Comparison of ENCODE assay signal across 12 cellular contexts in the genomic region with DNA sequence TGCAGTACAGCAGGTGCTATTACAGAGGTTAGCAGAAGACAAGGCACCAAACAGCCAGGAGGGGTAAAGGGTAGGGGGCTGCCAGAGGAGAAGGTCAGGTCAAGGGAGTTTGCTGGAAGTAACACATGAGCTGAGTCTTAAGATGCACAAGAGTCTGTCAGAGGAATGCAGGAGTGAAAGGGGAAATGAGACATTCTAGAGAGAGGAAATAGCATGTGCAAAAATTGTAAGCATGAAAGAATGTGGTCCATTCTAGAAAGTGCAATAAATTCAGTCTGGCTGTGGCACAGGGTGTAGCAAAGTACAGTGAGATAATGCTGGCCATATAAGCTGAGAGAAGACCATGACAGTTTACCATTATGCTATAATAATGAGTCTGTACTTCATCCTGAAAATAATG. TPM values are rescaled to one million over a fixed set of nuclear protein-coding genes. Genes with fewer than 3 reads are reported as not detected.
DNase-seq lines count a peak whose midpoint lies in the region; ATAC-seq and TF ChIP-seq lines count a peak whose summit lies in the region.
"Had no signal": no experiment of that assay in that cellular context is flagged by ENCODE, and none has a peak within 500 bp of the region (broad histone marks: within the 10 kb centered on the region; RNA-seq: fewer than 3 reads in every experiment).

No MANE protein-coding gene starts in this region.

- no peak overlapping the region for H2BK120ac ChIP-seq in mesendoderm (ENCODE audit: low read depth, low read length)

- no peak for TF ChIP-seq CTCF in OCI-LY3 (IDR thresholded peaks at IDR 0.05; ENCODE audit: low read depth, low read length)

- H3K27ac ChIP-seq in OCI-LY3 (ENCODE audit: low read length): peak overlapping the region; percentile 28
- no peak overlapping the region for H3K27ac ChIP-seq in mesendoderm (ENCODE audit: low read depth, low read length)
- H3K27ac ChIP-seq: gastroesophageal sphincter had no signal

- H3K4me1 Mint-ChIP-seq in memory B cell: peaks cover 10% of the 10 kb centered on the region

- H3K4me3 ChIP-seq in OCI-LY3 (ENCODE audit: low read length) (no peak overlapping the region), mesendoderm (ENCODE audit: low read length) (no peak overlapping the region)
- H3K4me3 ChIP-seq: gastroesophageal sphincter had no signal

- ATAC-seq in memory B cell (ENCODE audit: low read depth) (peak; percentile 99), HG03139 (IDR thresholded peaks at IDR 0.05; ENCODE audit: unreplicated experiment) (no peak), GM21717 (IDR thresholded peaks at IDR 0.05; ENCODE audit: unreplicated experiment) (no peak)
- ATAC-seq: gastroesophageal sphincter had no signal

- H3K9me3 Mint-ChIP-seq in memory B cell: no peaks in the 10 kb centered on the region

- H3K36me3 ChIP-seq in OCI-LY3 (replicated peaks; ENCODE audit: low read depth, low read length): peaks cover 13% of the 10 kb centered on the region
- H3K36me3 ChIP-seq in mesendoderm (ENCODE audit: control insufficient read depth, insufficient read depth, low read length): no peaks in the 10 kb centered on the region

- H3K23ac ChIP-seq in mesendoderm (ENCODE audit: low read length): no peak overlapping the region

- peak overlapping the region; percentile 46 for H3K4me2 ChIP-seq in OCI-LY3 (ENCODE audit: low read length)
- H3K4me2 ChIP-seq in mesendoderm (ENCODE audit: low read length): no peak overlapping the region

- H3K4me3 Mint-ChIP-seq in memory B cell: peak overlapping the region; percentile 0

- H3K27me3 ChIP-seq in OCI-LY3 (ENCODE audit: low read depth, low read length) (no peaks in the 10 kb centered on the region), mesendoderm (ENCODE audit: insufficient read depth, low read length, poor library complexity) (no peaks in the 10 kb centered on the region)
- H3K27me3 ChIP-seq: gastroesophageal sphincter had no signal

- no peak overlapping the region for H2AK5ac ChIP-seq in mesendoderm (ENCODE audit: low read length)

- DNase-seq in CD1c-positive myeloid dendritic cell (ENCODE audit: extremely low spot score) (peak; percentile 15), HCEC 1CT (peak; percentile 60), memory B cell (ENCODE audit: low spot score in 2 of 2) (peak in 1 of 2 donors; percentile 20), cerebellum (ENCODE audit: low spot score) (no peak), mesendoderm (no peak)
- DNase-seq: central memory CD4-positive, alpha-beta T cell; DMS 273 treated with DMSO at 0.1 percent for 48 hours; KG1 had no signal

- no peak overlapping the region for H2BK5ac ChIP-seq in mesendoderm (ENCODE audit: low read length)

- no peaks in the 10 kb centered on the region for H3K79me1 ChIP-seq in mesendoderm (ENCODE audit: low read length)

- H3K27me3 Mint-ChIP-seq in memory B cell: no peaks in the 10 kb centered on the region

- peak overlapping the region; percentile 39 for H3K27ac Mint-ChIP-seq in memory B cell

- H3K79me2 ChIP-seq in OCI-LY3 (ENCODE audit: low read length): no peaks in the 10 kb centered on the region
- H3K79me2 ChIP-seq in mesendoderm (ENCODE audit: control insufficient read depth, insufficient read depth, low read length): no peaks in the 10 kb centered on the region

- H3K9me3 ChIP-seq in OCI-LY3 (ENCODE audit: insufficient read depth, low read length): no peaks in the 10 kb centered on the region
- H3K9me3 ChIP-seq: gastroesophageal sphincter had no signal

- H3K18ac ChIP-seq in mesendoderm (ENCODE audit: low read length): no peak overlapping the region

- H2AFZ ChIP-seq in OCI-LY3 (ENCODE audit: low read depth, low read length): no peak overlapping the region

- peaks cover 19% of the 10 kb centered on the region for H3K4me1 ChIP-seq in OCI-LY3 (ENCODE audit: low read length)
- no peaks in the 10 kb centered on the region for H3K4me1 ChIP-seq in mesendoderm (ENCODE audit: control insufficient read depth, low read depth, low read length)

- H3K4ac ChIP-seq in mesendoderm (ENCODE audit: low read depth, low read length): no peak overlapping the region

- H4K5ac ChIP-seq in mesendoderm (ENCODE audit: low read length): no peak overlapping the region

- peaks cover 11% of the 10 kb centered on the region for H3K36me3 Mint-ChIP-seq in memory B cell

- H3K9ac ChIP-seq in OCI-LY3 (ENCODE audit: low read length) (no peak overlapping the region), mesendoderm (ENCODE audit: low read length) (no peak overlapping the region)

- H3K56ac ChIP-seq in mesendoderm (ENCODE audit: low read length): no peak overlapping the region

- no peaks in the 10 kb centered on the region for H4K20me1 ChIP-seq in OCI-LY3 (ENCODE audit: insufficient read depth, low read length)

- no peak overlapping the region for H2BK15ac ChIP-seq in mesendoderm (replicated peaks; ENCODE audit: low read depth)

- no peak overlapping the region for H4K8ac ChIP-seq in mesendoderm (ENCODE audit: low read depth, low read length)

RNA-seq across cellular contexts. Expression of gene GOLGA1, which starts 6.6 kb away (rescaled TPM):
- 19.0 TPM for total RNA-seq in cerebellum
- polyA plus RNA-seq in mesendoderm (2013, experiment 1 of 2): 4.2 TPM
- polyA plus RNA-seq in mesendoderm (2013, experiment 2 of 2): 4.6 TPM

Comparison
In these comparisons a context has a peak if more than half of its experiments do, and no peak if none do; other contexts are left out.
1. DNase-seq: peak in CD1c-positive myeloid dendritic cell (single experiment) and HCEC 1CT (single experiment); none in cerebellum (single experiment) and mesendoderm (single experiment).